In the genomic region with DNA sequence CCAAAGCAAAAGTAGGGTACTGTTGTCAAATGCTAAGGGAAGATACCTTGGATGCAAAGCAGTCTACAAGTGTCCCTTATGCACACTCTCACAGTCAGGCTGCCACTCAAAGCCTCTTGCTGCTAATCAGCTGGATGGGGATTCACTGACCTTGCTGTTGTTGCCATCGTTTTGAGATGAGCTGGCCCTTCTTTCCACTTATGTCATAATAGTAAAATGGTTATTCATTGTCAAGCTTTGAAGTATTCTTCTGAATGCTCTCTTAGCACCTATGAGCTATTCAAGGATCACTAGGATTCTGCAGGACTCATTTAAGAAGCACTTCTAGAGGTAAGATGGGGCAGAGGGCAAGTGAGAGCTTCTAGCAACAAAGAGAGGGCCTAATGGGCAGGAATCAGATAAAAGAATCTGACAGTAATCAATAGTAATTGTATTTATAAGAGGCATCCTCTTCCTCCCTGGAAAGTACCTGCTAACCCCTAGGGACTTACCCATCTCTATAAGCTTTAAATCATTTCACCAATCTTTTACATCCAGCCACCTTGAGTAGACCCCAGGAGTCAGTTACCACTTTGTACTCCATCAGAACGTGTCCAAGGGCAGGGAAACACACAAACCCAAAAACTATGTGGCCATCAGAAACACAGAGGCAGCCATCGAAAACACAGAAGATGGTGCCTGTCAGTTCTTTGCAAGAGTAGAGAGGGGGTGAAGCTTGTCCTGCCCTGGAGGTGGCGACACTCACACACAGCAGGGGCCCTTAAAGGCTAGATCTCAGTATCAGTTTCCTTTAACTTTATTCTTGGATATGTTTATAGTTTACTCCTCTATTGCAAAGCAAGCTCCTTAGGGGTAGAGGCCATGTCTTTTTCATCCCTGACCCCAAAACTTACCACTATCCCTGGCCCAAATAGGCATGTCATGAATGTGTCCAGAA, we compare ENCODE assay signal across 8 cellular contexts.
DNase-seq lines count a peak whose midpoint lies in the region; ATAC-seq and TF ChIP-seq lines count a peak whose summit lies in the region.

No MANE protein-coding gene starts in this region.

- intact Hi-C loops in mucosa of descending colon (cut with DNase I, micrococcal nuclease): no loop called here

- 58% methylated on average over 4 of the region's 4 CpGs for WGBS in SK-N-SH (ENCODE audit: low lambda C conversion rate)

- no peaks in the 10 kb centered on the region for H3K27me3 ChIP-seq in SK-N-SH (ENCODE audit: insufficient read depth)

- ATAC-seq in GM19324 (IDR thresholded peaks at IDR 0.05; ENCODE audit: low FRiP score, unreplicated experiment) (peak; percentile 57), HG03432 (IDR thresholded peaks at IDR 0.05; ENCODE audit: unreplicated experiment) (peak; percentile 89), mucosa of descending colon (peak; percentile 73)
- ATAC-seq in central memory CD8-positive, alpha-beta T cell (replicated peaks; ENCODE audit: extremely low read depth, poor library complexity, severe bottlenecking): peak; percentile 54

- no peaks in the 10 kb centered on the region for H3K9me3 Mint-ChIP-seq in central memory CD8-positive, alpha-beta T cell

- peak; percentile 72 for TF ChIP-seq CTCF in SK-N-SH (IDR thresholded peaks at IDR 0.05)
- no peak for TF ChIP-seq CTCF in mucosa of descending colon (IDR thresholded peaks at IDR 0.05)

- H3F3A ChIP-seq in SK-N-SH (replicated peaks; ENCODE audit: insufficient read depth): no peaks in the 10 kb centered on the region

- CTCF ChIA-PET in SK-N-SH (lab: Yijun Ruan, JAX): interaction anchor here (0.9 to 5.6 kb wide), 20 partner anchors 10 to 1008 kb away, joined by 3 to 43 read pairs (median 4); no protein-coding TSS in a partner anchor

- no peak overlapping the region for H3K27ac ChIP-seq in SK-N-SH (ENCODE audit: low read depth in 2 of 2, low read length in 1 of 2)

- no peaks in the 10 kb centered on the region for H3K9me2 ChIP-seq in SK-N-SH

- no peak for TF ChIP-seq EP300 in SK-N-SH (IDR thresholded peaks at IDR 0.05; ENCODE audit: borderline replicate concordance in 1 of 2, low read depth in 1 of 2, low read length in 1 of 2)

- H3K4me3 Mint-ChIP-seq in central memory CD8-positive, alpha-beta T cell: no peak overlapping the region

- no peak overlapping the region for H2AFZ ChIP-seq in SK-N-SH (ENCODE audit: low read depth)

- H3K4me1 ChIP-seq in SK-N-SH (ENCODE audit: control insufficient read depth in 1 of 2, insufficient read depth in 2 of 2, low read depth in 1 of 2, low read length in 1 of 2) (peaks cover 0 to 12% of the 10 kb centered on the region in 2 experiments; a peak in 3 of 4 replicates), mucosa of descending colon (ENCODE audit: low read depth) (peaks cover 4% of the 10 kb centered on the region)

- POLR2A ChIA-PET in SK-N-SH (lab: Yijun Ruan, JAX): interaction anchor here (0.6 kb wide), 1 partner anchor 72 kb away, joined by 3 read pairs; no protein-coding TSS in a partner anchor

- no peaks in the 10 kb centered on the region for H3K36me3 ChIP-seq in SK-N-SH (replicated peaks in 1 of 2; ENCODE audit: control insufficient read depth in 1 of 2, insufficient read depth in 2 of 2, low read length in 1 of 2)
- H3K36me3 ChIP-seq in mucosa of descending colon (ENCODE audit: low read depth): no peaks in the 10 kb centered on the region

- no peak overlapping the region for H3K4me2 ChIP-seq in SK-N-SH

- no peaks in the 10 kb centered on the region for H3K27me3 Mint-ChIP-seq in central memory CD8-positive, alpha-beta T cell

- TF ChIP-seq RAD21 in SK-N-SH (IDR thresholded peaks at IDR 0.05; ENCODE audit: low read length): peak; percentile 82

- H3K79me2 ChIP-seq in SK-N-SH (ENCODE audit: insufficient read depth): no peaks in the 10 kb centered on the region

- H3K27ac Mint-ChIP-seq in central memory CD8-positive, alpha-beta T cell (ENCODE audit: low read depth): no peak overlapping the region

- H3K4me3 ChIP-seq in SK-N-SH (ENCODE audit: low read depth in 2 of 2, low read length in 1 of 2): no peak overlapping the region
- no peak overlapping the region for H3K4me3 ChIP-seq in mucosa of descending colon

- H3K9me3 ChIP-seq in SK-N-SH (no peaks in the 10 kb centered on the region), mucosa of descending colon (no peaks in the 10 kb centered on the region)

- H3K36me3 Mint-ChIP-seq in central memory CD8-positive, alpha-beta T cell (ENCODE audit: insufficient read depth): no peaks in the 10 kb centered on the region

- H4K20me1 ChIP-seq in SK-N-SH (ENCODE audit: insufficient read depth): no peaks in the 10 kb centered on the region

- DNase-seq in COLO668 (lab: John Stamatoyannopoulos, UW; ENCODE audit: unreplicated experiment) (peak; percentile 63), SK-N-SH (peak; percentile 32), mucosa of descending colon (peak in 2 of 3 donors; percentile 36 to 50), NCI-H1048 (lab: John Stamatoyannopoulos, UW) (no peak), NCI-H128 (lab: John Stamatoyannopoulos, UW; ENCODE audit: unreplicated experiment) (no peak)
- peak in 1 of 2 donors; percentile 13 for DNase-seq in central memory CD8-positive, alpha-beta T cell (ENCODE audit: low spot score in 2 of 2)

- H3K4me1 Mint-ChIP-seq in central memory CD8-positive, alpha-beta T cell: peaks cover 2% of the 10 kb centered on the region

- no peak overlapping the region for H3K9ac ChIP-seq in SK-N-SH

TF ChIP-seq in SK-N-SH, 30 proteins besides CTCF, POLR2A, EP300 and RAD21:
- TF ChIP-seq GATA2 (CRISPR knock-in tag; IDR thresholded peaks at IDR 0.05) (no peak), SMC3 (IDR thresholded peaks at IDR 0.05; ENCODE audit: low read depth, low read length) (peak; percentile 69), YY1 (IDR thresholded peaks at IDR 0.05; ENCODE audit: low read depth) (no peak)

Comparison
In these comparisons a context has a peak if more than half of its experiments do, and no peak if none do; other contexts are left out.
1. DNase-seq: peak in COLO668 (single experiment), SK-N-SH (single experiment) and mucosa of descending colon (2 of 3); none in NCI-H1048 (single experiment) and NCI-H128 (single experiment).
2. Peak in every context shown above with its lines, with median percentiles within 50 percentile points of each other: ATAC-seq.